ENCODE assay signal across 8 cellular contexts in the genomic region with DNA sequence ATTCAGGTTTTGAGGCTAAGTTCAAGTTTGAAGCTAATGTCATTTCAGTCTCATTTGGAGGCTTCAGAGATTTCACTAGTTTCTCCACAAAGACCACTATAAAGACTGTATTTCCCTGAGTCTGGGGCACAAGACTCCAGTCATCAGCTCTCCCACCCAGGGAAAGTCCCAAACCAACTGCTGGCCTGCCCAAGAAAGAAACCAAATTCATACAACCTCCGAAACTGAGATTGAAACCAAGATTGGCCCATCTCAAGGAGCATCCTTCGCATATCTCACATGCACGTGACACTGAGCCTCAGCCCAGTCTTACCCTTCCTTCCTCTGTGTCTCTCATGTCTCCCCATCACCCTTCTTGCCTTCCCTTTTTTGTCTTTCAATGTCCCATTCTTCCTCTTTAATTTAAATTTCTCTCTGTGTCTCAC. TPM values are rescaled to one million over a fixed set of nuclear protein-coding genes. Genes with fewer than 3 reads are reported as not detected.
A peak's percentile ranks its signal among the peaks of the same experiment; 100 is the strongest.
DNase-seq lines count a peak whose midpoint lies in the region; ATAC-seq and TF ChIP-seq lines count a peak whose summit lies in the region.

No MANE protein-coding gene starts in this region.

- TF ChIP-seq CTCF in GM06990 (IDR thresholded peaks at IDR 0.05; ENCODE audit: insufficient read depth, low read length, poor library complexity, severe bottlenecking) (no peak), GM20000 (IDR thresholded peaks at IDR 0.05; ENCODE audit: extremely low read depth, missing control alignments) (no peak), WERI-Rb-1 (IDR thresholded peaks at IDR 0.05; ENCODE audit: low read depth, low read length) (no peak)

- peaks cover 85% of the 10 kb centered on the region for H3K4me1 Mint-ChIP-seq in activated T-cell treated with anti-CD3 and anti-CD28 coated beads, Interleukin-2, amount 50 U/mL, for 72 hours (ENCODE audit: low read depth)

- H3K27me3 ChIP-seq in GM06990 (replicated peaks; ENCODE audit: control insufficient read depth, insufficient read depth, low read length) (no peaks in the 10 kb centered on the region), WERI-Rb-1 (ENCODE audit: insufficient read depth, low read depth, severe bottlenecking) (no peaks in the 10 kb centered on the region)

- H3K9me3 ChIP-seq in WERI-Rb-1 (ENCODE audit: severe bottlenecking): no peaks in the 10 kb centered on the region

- ATAC-seq in HG03558 (IDR thresholded peaks at IDR 0.05; ENCODE audit: extremely low read depth, unreplicated experiment): peak; percentile 68
- ATAC-seq in activated T-cell treated with anti-CD3 and anti-CD28 coated beads, Interleukin-2, amount 50 U/mL, for 72 hours (replicated peaks in 1 of 2): peak; percentile 61 to 68

- H3K27me3 Mint-ChIP-seq in activated T-cell treated with anti-CD3 and anti-CD28 coated beads, Interleukin-2, amount 50 U/mL, for 72 hours (ENCODE audit: low read depth): peaks cover 4% of the 10 kb centered on the region

- DNase-seq in GM06990 (ENCODE audit: extremely low read depth, insufficient read length) (no peak), GM20000 (ENCODE audit: low spot score) (peak; percentile 74), EL (no peak), G401 (ENCODE audit: low spot score) (no peak), WERI-Rb-1 (no peak)
- DNase-seq in activated T-cell treated with anti-CD3 and anti-CD28 coated beads, Interleukin-2, amount 50 U/mL, for 72 hours: peak; percentile 79 to 87
- peak; percentile 24 to 69 (median 63) for DNase-seq in stimulated activated naive CD4-positive, alpha-beta T cell (lab: John Stamatoyannopoulos, UW)

- H3K4me3 ChIP-seq in GM06990 (replicated peaks; ENCODE audit: low read depth, low read length): peak overlapping the region; percentile 17; the same call in 1 of the 2 replicates
- H3K4me3 ChIP-seq in WERI-Rb-1 (ENCODE audit: low read depth, low read length): no peak overlapping the region

- H3K36me3 ChIP-seq in GM06990 (ENCODE audit: control insufficient read depth, insufficient read depth, low read length) (no peaks in the 10 kb centered on the region), WERI-Rb-1 (no peaks in the 10 kb centered on the region)

- peaks cover 2 to 4% of the 10 kb centered on the region in 2 donors for H3K36me3 Mint-ChIP-seq in activated T-cell treated with anti-CD3 and anti-CD28 coated beads, Interleukin-2, amount 50 U/mL, for 72 hours (ENCODE audit: insufficient read depth in 2 of 2)

- no peak overlapping the region for H3K27ac ChIP-seq in WERI-Rb-1

- peak overlapping the region; percentile 70 to 83 for H3K4me3 Mint-ChIP-seq in activated T-cell treated with anti-CD3 and anti-CD28 coated beads, Interleukin-2, amount 50 U/mL, for 72 hours

- in situ Hi-C loops in G401 (cut with HindIII; ENCODE audit: low sequenced_read_pairs): no loop called here

- peak overlapping the region; percentile 87 for H3K27ac Mint-ChIP-seq in activated T-cell treated with anti-CD3 and anti-CD28 coated beads, Interleukin-2, amount 50 U/mL, for 72 hours

- no peaks in the 10 kb centered on the region for H3K9me3 Mint-ChIP-seq in activated T-cell treated with anti-CD3 and anti-CD28 coated beads, Interleukin-2, amount 50 U/mL, for 72 hours

RNA-seq across cellular contexts. Expression of a gene that starts 3.5 kb away (rescaled TPM):
- total RNA-seq in activated T-cell treated with anti-CD3 and anti-CD28 coated beads, Interleukin-2, amount 50 U/mL, for 72 hours: 100 to 1,000 TPM in 1 of 2 donors, 10 to 100 TPM in 1; 77.2 to 110 TPM
- not detected in 2 replicates for total RNA-seq in G401 (2014; rRNA removed; shearing (Covaris generic))

RNA-seq across cellular contexts. Expression of a gene that starts 6.8 kb away (rescaled TPM):
- 10 to 100 TPM; 30.7 to 57.8 TPM for total RNA-seq in activated T-cell treated with anti-CD3 and anti-CD28 coated beads, Interleukin-2, amount 50 U/mL, for 72 hours
- total RNA-seq in G401 (2014; rRNA removed; shearing (Covaris generic)): 0.14 TPM in 1 of 2 replicates, not detected in the other

RNA-seq across cellular contexts. Expression of a gene that starts 13.7 kb away (rescaled TPM):
- total RNA-seq in activated T-cell treated with anti-CD3 and anti-CD28 coated beads, Interleukin-2, amount 50 U/mL, for 72 hours: 10 to 100 TPM; 43.4 to 61.8 TPM
- total RNA-seq in G401 (2014; rRNA removed; shearing (Covaris generic)): 0.51 TPM in 1 of 2 replicates, not detected in the other

RNA-seq across cellular contexts. Expression of a gene that starts 17.5 kb away (rescaled TPM):
- 10 to 100 TPM; 24.6 to 27.0 TPM for total RNA-seq in activated T-cell treated with anti-CD3 and anti-CD28 coated beads, Interleukin-2, amount 50 U/mL, for 72 hours
- total RNA-seq in G401 (2014; rRNA removed; shearing (Covaris generic)): not detected in 2 replicates

RNA-seq across cellular contexts. Expression of a gene that starts 21.1 kb away (rescaled TPM):
- 10 to 100 TPM; 28.0 to 36.6 TPM for total RNA-seq in activated T-cell treated with anti-CD3 and anti-CD28 coated beads, Interleukin-2, amount 50 U/mL, for 72 hours
- total RNA-seq in G401 (2014; rRNA removed; shearing (Covaris generic)): 19.8 and 24.9 TPM in 2 replicates

Comparison
In these comparisons a context has a peak if more than half of its experiments do, and no peak if none do; other contexts are left out.
1. DNase-seq: peak in GM20000 (single experiment), activated T-cell treated with anti-CD3 and anti-CD28 coated beads, Interleukin-2, amount 50 U/mL, for 72 hours (2 of 2) and stimulated activated naive CD4-positive, alpha-beta T cell (6 of 6); none in GM06990 (single experiment), EL (single experiment), G401 (single experiment) and WERI-Rb-1 (single experiment).
2. RNA of a gene that starts 3.5 kb away (total RNA-seq): 77.2 to 110 TPM in activated T-cell treated with anti-CD3 and anti-CD28 coated beads, Interleukin-2, amount 50 U/mL, for 72 hours; not detected in G401; every median in the first group is over 10 times any median in the second.
3. RNA of a gene that starts 6.8 kb away (total RNA-seq): 30.7 to 57.8 TPM in activated T-cell treated with anti-CD3 and anti-CD28 coated beads, Interleukin-2, amount 50 U/mL, for 72 hours; 0.14 TPM in G401; every median in the first group is over 10 times any median in the second.
4. RNA of a gene that starts 13.7 kb away (total RNA-seq): 43.4 to 61.8 TPM in activated T-cell treated with anti-CD3 and anti-CD28 coated beads, Interleukin-2, amount 50 U/mL, for 72 hours; 0.51 TPM in G401; every median in the first group is over 10 times any median in the second.